ENCODE assay signal across 13 cellular contexts in genomic region chr15:74792227-74793016, GRCh38. TPM values are rescaled to one million over a fixed set of nuclear protein-coding genes. Genes with fewer than 3 reads are reported as not detected.
A peak's percentile ranks its signal among the peaks of the same experiment; 100 is the strongest.
DNase-seq lines count a peak whose midpoint lies in the region; ATAC-seq and TF ChIP-seq lines count a peak whose summit lies in the region.
"Had no signal": no experiment of that assay in that cellular context is flagged by ENCODE, and none has a peak within 500 bp of the region (broad histone marks: within the 10 kb centered on the region; RNA-seq: fewer than 3 reads in every experiment).

No MANE protein-coding gene starts in this region.

- H3K36me3 ChIP-seq in right atrium auricular region: no peaks in the 10 kb centered on the region
- H3K36me3 ChIP-seq: SJCRH30 had no signal

- H3K4me1 ChIP-seq in right atrium auricular region: peaks cover 0 to 74% of the 10 kb centered on the region in 2 donors

- no peaks in the 10 kb centered on the region for H3K27me3 Mint-ChIP-seq in T-helper 17 cell
- H3K27me3 Mint-ChIP-seq in type B pancreatic cell: no peaks in the 10 kb centered on the region

- no peak overlapping the region for H3K4me3 ChIP-seq in right atrium auricular region
- H3K4me3 ChIP-seq: SJCRH30 had no signal

- peak overlapping the region; percentile 91 to 92 for H3K27ac ChIP-seq in right atrium auricular region
- H3K27ac ChIP-seq: SJCRH30 had no signal

- H3K9me3 Mint-ChIP-seq in type B pancreatic cell: no peaks in the 10 kb centered on the region

- ATAC-seq in Right ventricle myocardium superior (ENCODE audit: poor library complexity): no peak
- no peak for ATAC-seq in T-helper 17 cell
- ATAC-seq in HG03025 (IDR thresholded peaks at IDR 0.05; ENCODE audit: low FRiP score, unreplicated experiment): no peak

- intact Hi-C loops in Right ventricle myocardium superior (cut with DNase I) (no loop called here), cardiac septum (cut with DNase I) (no loop called here)

- H3K9me3 ChIP-seq in T-helper 17 cell (ENCODE audit: control insufficient read depth, low read length, poor library complexity, severe bottlenecking) (no peaks in the 10 kb centered on the region), right atrium auricular region (no peaks in the 10 kb centered on the region)
- H3K9me3 ChIP-seq: BE2C, SJCRH30 had no signal

- TF ChIP-seq CTCF in right atrium auricular region (IDR thresholded peaks at IDR 0.05) (no peak), type B pancreatic cell (conservative IDR thresholded peaks at IDR 0.05) (no peak)

- H3K4me1 Mint-ChIP-seq in T-helper 17 cell (peaks cover 66% of the 10 kb centered on the region), type B pancreatic cell (ENCODE audit: unreplicated experiment) (peaks cover 47% of the 10 kb centered on the region)

- H3K4me3 Mint-ChIP-seq in T-helper 17 cell (peak overlapping the region; percentile 86), type B pancreatic cell (peak overlapping the region; percentile 0)

- DNase-seq in Right ventricle myocardium superior (peak; percentile 62), cardiac septum (ENCODE audit: low spot score) (no peak), T-helper 17 cell (no peak), right atrium auricular region (ENCODE audit: low spot score) (no peak), type B pancreatic cell (ENCODE audit: extremely low spot score, unreplicated experiment) (no peak), NCI-H69 (lab: John Stamatoyannopoulos, UW) (no peak), amniotic stem cell (lab: John Stamatoyannopoulos, UW) (no peak)
- DNase-seq: BE2C, NCI-H1092 treated with DMSO at 0.1 percent for 48 hours, NCI-H524 treated with DMSO at 0.1 percent for 48 hours, SJCRH30 had no signal

- H3K27me3 ChIP-seq in right atrium auricular region: no peaks in the 10 kb centered on the region
- H3K27me3 ChIP-seq: BE2C, SJCRH30 had no signal

- H3K36me3 Mint-ChIP-seq in T-helper 17 cell (ENCODE audit: low read depth) (peaks cover 2% of the 10 kb centered on the region), type B pancreatic cell (no peaks in the 10 kb centered on the region)

- H3K27ac Mint-ChIP-seq in T-helper 17 cell: peak overlapping the region; percentile 98
- peak overlapping the region; percentile 12 for H3K27ac Mint-ChIP-seq in type B pancreatic cell

RNA-seq across cellular contexts. Expression of gene CSK, which starts 10.5 kb away (rescaled TPM):
- total RNA-seq in Right ventricle myocardium superior (45.5 TPM), cardiac septum (29.5 TPM), T-helper 17 cell (100 to 1,000 TPM; 188 to 208 TPM), right atrium auricular region (10 to 100 TPM; 25.6 to 26.8 TPM), type B pancreatic cell (ENCODE audit: low replicate concordance) (77.4 and 102 TPM in 2 replicates)

RNA-seq across cellular contexts. Expression of gene LMAN1L, which starts 20.2 kb away (rescaled TPM):
- total RNA-seq in Right ventricle myocardium superior: 20.6 TPM
- total RNA-seq in cardiac septum: 7.9 TPM
- total RNA-seq in T-helper 17 cell: under 1 TPM; 0.82 to 0.91 TPM
- 10 to 100 TPM; 13.8 to 88.7 TPM for total RNA-seq in right atrium auricular region
- not detected in 2 replicates for total RNA-seq in type B pancreatic cell (ENCODE audit: low replicate concordance)
- total RNA-seq: chondrocyte, SJCRH30 had no signal

RNA-seq across cellular contexts. Expression of gene CPLX3, which starts 34.0 kb away (rescaled TPM):
- total RNA-seq in Right ventricle myocardium superior: 3.6 TPM
- 0.67 TPM for total RNA-seq in cardiac septum
- under 1 TPM in 1 of 2 donors, not detected in 1; 0.20 TPM for total RNA-seq in T-helper 17 cell
- 10 to 100 TPM in 1 of 2 donors, 1 to 10 TPM in 1; 1.1 to 10.8 TPM for total RNA-seq in right atrium auricular region
- not detected in 2 replicates for total RNA-seq in type B pancreatic cell (ENCODE audit: low replicate concordance)
- total RNA-seq: chondrocyte, SJCRH30 had no signal

RNA-seq across cellular contexts. Expression of gene CYP1A2, which starts 43.8 kb away (rescaled TPM):
- total RNA-seq in Right ventricle myocardium superior (not detected), cardiac septum (not detected), T-helper 17 cell (not detected), right atrium auricular region (not detected), type B pancreatic cell (ENCODE audit: low replicate concordance) (1.6 TPM in 1 of 2 replicates, not detected in the other)
- total RNA-seq: chondrocyte, SJCRH30 had no signal

RNA-seq across cellular contexts. Expression of gene ULK3, which starts 50.5 kb away (rescaled TPM):
- 35.8 TPM for total RNA-seq in Right ventricle myocardium superior
- total RNA-seq in cardiac septum: 25.6 TPM
- total RNA-seq in T-helper 17 cell: 10 to 100 TPM; 44.6 to 49.0 TPM
- 10 to 100 TPM; 38.1 to 42.9 TPM for total RNA-seq in right atrium auricular region
- total RNA-seq in type B pancreatic cell (ENCODE audit: low replicate concordance): 44.9 and 46.4 TPM in 2 replicates
